17 cellular contexts compared by ENCODE assay signal in the genomic region with DNA sequence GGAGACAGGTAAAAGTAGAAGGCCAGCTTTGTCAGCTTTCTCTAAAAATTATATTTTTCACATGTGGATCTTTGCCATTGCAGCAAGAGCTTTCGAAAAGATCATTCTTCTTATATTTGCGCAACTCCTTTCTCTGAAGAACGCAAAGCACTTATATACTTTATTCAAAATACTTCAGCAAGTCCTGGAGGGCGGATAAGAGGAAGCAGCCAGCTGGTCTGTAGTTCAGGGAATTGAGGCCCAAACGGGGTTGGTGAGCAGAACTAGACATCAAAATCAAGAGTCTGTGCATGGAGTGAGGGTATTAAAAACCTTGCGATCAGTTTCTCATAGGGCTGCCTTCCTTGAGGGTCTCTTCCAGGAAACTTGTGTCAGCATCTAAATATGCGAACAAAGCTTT.
A peak's percentile ranks its signal among the peaks of the same experiment; 100 is the strongest.
DNase-seq lines count a peak whose midpoint lies in the region; ATAC-seq and TF ChIP-seq lines count a peak whose summit lies in the region.
"Had no signal": no experiment of that assay in that cellular context is flagged by ENCODE, and none has a peak within 500 bp of the region (broad histone marks: within the 10 kb centered on the region; RNA-seq: fewer than 3 reads in every experiment).

No MANE protein-coding gene starts in this region.

- no peak overlapping the region for H3K27ac ChIP-seq in GM23338 (ENCODE audit: low read depth)
- H3K27ac ChIP-seq in SK-N-MC: peak overlapping the region; percentile 21
- H3K27ac ChIP-seq: Peyer's patch had no signal

- H4K20me1 ChIP-seq in GM23338 (replicated peaks; ENCODE audit: insufficient read depth): peaks cover 96% of the 10 kb centered on the region

- ATAC-seq in GM23338 (no peak), GM21360 (IDR thresholded peaks at IDR 0.05; ENCODE audit: unreplicated experiment) (no peak)
- no peak for ATAC-seq in effector memory CD8-positive, alpha-beta T cell (replicated peaks)
- ATAC-seq: HepG2 had no signal

- H3K36me3 ChIP-seq in GM23338 (ENCODE audit: insufficient read depth) (peaks cover 4% of the 10 kb centered on the region; the same call in 1 of the 2 replicates), SK-N-MC (ENCODE audit: insufficient read depth, low read length) (peaks cover 31% of the 10 kb centered on the region)
- H3K36me3 ChIP-seq: Peyer's patch had no signal

- H3K4me3 ChIP-seq in GM23338: no peak overlapping the region
- peak overlapping the region; percentile 37; the same call in 1 of the 2 replicates for H3K4me3 ChIP-seq in SK-N-MC
- H3K4me3 ChIP-seq: Peyer's patch had no signal

- peak overlapping the region; percentile 53 for H3K4me2 ChIP-seq in GM23338

- peaks cover 97% of the 10 kb centered on the region for H3K4me1 ChIP-seq in GM23338 (ENCODE audit: insufficient read depth)
- H3K4me1 ChIP-seq: Peyer's patch had no signal

- peaks cover 8% of the 10 kb centered on the region; the same call in 1 of the 2 replicates for H3F3A ChIP-seq in GM23338 (replicated peaks; ENCODE audit: low read depth)

- H3K27ac Mint-ChIP-seq in GM23338 (no peak overlapping the region), nephron (peak overlapping the region; percentile 29 to 68 (median 60))
- peak overlapping the region in 1 of 2 donors; percentile 4 for H3K27ac Mint-ChIP-seq in effector memory CD8-positive, alpha-beta T cell
- H3K27ac Mint-ChIP-seq: B cell had no signal

- no peaks in the 10 kb centered on the region for H3K27me3 ChIP-seq in GM23338 (ENCODE audit: insufficient read depth)
- H3K27me3 ChIP-seq: Peyer's patch had no signal

- H3K9me3 ChIP-seq in SK-N-MC (ENCODE audit: low read depth, low read length): no peaks in the 10 kb centered on the region
- H3K9me3 ChIP-seq: Peyer's patch had no signal

- H3K9ac ChIP-seq in SK-N-MC (ENCODE audit: insufficient read length): peak overlapping the region; percentile 8

- H3K79me2 ChIP-seq in GM23338 (replicated peaks; ENCODE audit: insufficient read depth): peaks cover 100% of the 10 kb centered on the region

- peaks cover 38% of the 10 kb centered on the region for H3K27me3 Mint-ChIP-seq in GM23338 (ENCODE audit: insufficient read depth, low read depth, poor library complexity)
- no peaks in the 10 kb centered on the region for H3K27me3 Mint-ChIP-seq in nephron (ENCODE audit: low read depth)
- H3K27me3 Mint-ChIP-seq in effector memory CD8-positive, alpha-beta T cell: no peaks in the 10 kb centered on the region
- H3K27me3 Mint-ChIP-seq: B cell; CD4-positive, alpha-beta memory T cell had no signal

- H2AFZ ChIP-seq in GM23338: no peak overlapping the region

- TF ChIP-seq CTCF in GM23338 (conservative IDR thresholded peaks at IDR 0.05; ENCODE audit: low read depth in 2 of 2) (no peak), nephron (IDR thresholded peaks at IDR 0.05; ENCODE audit: unreplicated experiment in 3 of 3) (no peak)

- no peaks in the 10 kb centered on the region for H3K9me2 ChIP-seq in GM23338 (ENCODE audit: insufficient read depth)

- no peak overlapping the region for H3K4me3 Mint-ChIP-seq in GM23338
- peak overlapping the region in 1 of 3 experiments; percentile 12 for H3K4me3 Mint-ChIP-seq in nephron
- no peak overlapping the region for H3K4me3 Mint-ChIP-seq in effector memory CD8-positive, alpha-beta T cell
- H3K4me3 Mint-ChIP-seq: B cell; CD4-positive, alpha-beta memory T cell had no signal

- no peaks in the 10 kb centered on the region for H3K9me3 Mint-ChIP-seq in GM23338
- no peaks in the 10 kb centered on the region for H3K9me3 Mint-ChIP-seq in nephron
- H3K9me3 Mint-ChIP-seq in effector memory CD8-positive, alpha-beta T cell: no peaks in the 10 kb centered on the region
- H3K9me3 Mint-ChIP-seq: CD4-positive, alpha-beta memory T cell had no signal

- DNase-seq in GM23338 (ENCODE audit: low spot score) (no peak), MV-4-11 (lab: John Stamatoyannopoulos, UW) (peak; percentile 56), SK-N-MC (ENCODE audit: low read depth, low spot score) (no peak), retina (no peak), midbrain (lab: John Stamatoyannopoulos, UW) (no peak)
- DNase-seq in effector memory CD8-positive, alpha-beta T cell: no peak
- DNase-seq: CD4-positive, alpha-beta memory T cell; H7; MM.1S; NCI-H1436; NK-92 treated with Interleukin-12 subunit alpha and Interleukin-12 subunit beta, amount 100 ng/mL, for 24 hours; Peyer's patch; SHP77 treated with DMSO at 0.1 percent for 48 hours had no signal

- H3K4me1 Mint-ChIP-seq in GM23338 (peaks cover 85% of the 10 kb centered on the region), nephron (peaks cover 69% of the 10 kb centered on the region)
- H3K4me1 Mint-ChIP-seq in effector memory CD8-positive, alpha-beta T cell (ENCODE audit: low read depth in 2 of 2): peaks cover 26 to 44% of the 10 kb centered on the region in 2 donors

- peaks cover 21% of the 10 kb centered on the region for H3K36me3 Mint-ChIP-seq in GM23338 (ENCODE audit: low read depth)
- peaks cover 15% of the 10 kb centered on the region for H3K36me3 Mint-ChIP-seq in nephron (ENCODE audit: low read depth)
- H3K36me3 Mint-ChIP-seq in effector memory CD8-positive, alpha-beta T cell (ENCODE audit: insufficient read depth): peaks cover 2% of the 10 kb centered on the region

TF ChIP-seq in GM23338, 12 proteins besides CTCF, POLR2A, EP300 and RAD21 (continues in another document):
- no peak for TF ChIP-seq REST (IDR thresholded peaks at IDR 0.05; ENCODE audit: unreplicated experiment)
- TF ChIP-seq EZH2 (IDR thresholded peaks at IDR 0.05; ENCODE audit: low read depth, unreplicated experiment): no peak
- no peak for TF ChIP-seq CREB1 (CRISPR knock-in tag; IDR thresholded peaks at IDR 0.05; ENCODE audit: low read depth)
- no peak for TF ChIP-seq STAT1 (IDR thresholded peaks at IDR 0.05; ENCODE audit: unreplicated experiment)
